ENCODE assay signal across 9 cellular contexts in the genomic region with DNA sequence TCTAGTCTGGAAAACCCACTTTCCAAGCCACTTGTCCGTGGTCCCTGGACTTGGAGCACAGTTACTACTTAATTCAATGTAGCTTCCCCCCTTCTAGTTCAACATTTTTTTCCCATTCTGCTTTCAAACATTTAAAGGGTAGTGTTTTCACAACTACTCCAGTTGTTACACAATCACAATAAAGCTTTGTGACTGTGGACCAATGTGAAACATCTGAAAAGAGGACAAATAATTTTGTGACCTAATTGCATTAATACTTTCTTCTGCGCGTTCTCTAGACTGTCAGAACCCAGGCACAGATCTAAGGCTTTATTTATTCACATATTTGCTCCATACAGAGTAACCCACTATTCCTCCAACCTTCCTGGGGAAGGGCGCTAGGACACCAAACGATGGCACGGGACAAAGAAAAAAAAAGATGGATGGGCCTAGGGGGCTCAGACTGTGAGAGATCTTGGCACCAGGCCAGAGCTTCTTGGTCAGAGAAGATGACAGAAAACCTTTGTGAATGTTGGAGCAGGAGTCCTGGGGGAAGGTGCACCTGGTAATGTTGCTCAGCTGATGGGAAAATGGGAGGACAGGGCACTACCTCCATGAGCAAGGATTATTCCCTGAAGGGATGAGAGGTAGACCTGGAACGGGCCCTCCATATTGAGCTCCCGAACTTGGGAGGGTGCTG. TPM values are rescaled to one million over a fixed set of nuclear protein-coding genes. Genes with fewer than 3 reads are reported as not detected.
DNase-seq lines count a peak whose midpoint lies in the region; ATAC-seq and TF ChIP-seq lines count a peak whose summit lies in the region.
"Had no signal": no experiment of that assay in that cellular context is flagged by ENCODE, and none has a peak within 500 bp of the region (broad histone marks: within the 10 kb centered on the region; RNA-seq: fewer than 3 reads in every experiment).

No MANE protein-coding gene starts in this region.

- peak overlapping the region; percentile 70 to 86 (median 76) for H3K4me3 Mint-ChIP-seq in CD4-positive, CD25-positive, alpha-beta regulatory T cell
- H3K4me3 Mint-ChIP-seq in HFFc6 = peak overlapping the region; percentile 74
- H3K4me3 Mint-ChIP-seq in mesothelial cell of epicardium = peak overlapping the region; percentile 72

- no peak for TF ChIP-seq POLR2A in body of pancreas (IDR thresholded peaks at IDR 0.05)

- no peaks in the 10 kb centered on the region for H3K9me3 ChIP-seq in CD4-positive, CD25-positive, alpha-beta regulatory T cell (ENCODE audit: control insufficient read depth in 2 of 2, low read length in 2 of 2)
- H3K9me3 ChIP-seq in body of pancreas = no peaks in the 10 kb centered on the region

- H3K4me1 Mint-ChIP-seq in CD4-positive, CD25-positive, alpha-beta regulatory T cell = peaks cover 0 to 38% (median 21%) of the 10 kb centered on the region in 4 donors
- peaks cover 70% of the 10 kb centered on the region for H3K4me1 Mint-ChIP-seq in HFFc6 (ENCODE audit: low read depth)
- peaks cover 46% of the 10 kb centered on the region for H3K4me1 Mint-ChIP-seq in mesothelial cell of epicardium

- TF ChIP-seq CTCF in HFFc6 (IDR thresholded peaks at IDR 0.05) (no peak), body of pancreas (IDR thresholded peaks at IDR 0.05) (no peak), mesothelial cell of epicardium (IDR thresholded peaks at IDR 0.05; ENCODE audit: unreplicated experiment) (no peak)

- ATAC-seq in CD4-positive, CD25-positive, alpha-beta regulatory T cell (ENCODE audit: low read depth in 2 of 2) = no peak
- ATAC-seq in body of pancreas = no peak
- no peak for ATAC-seq in HG02970 (IDR thresholded peaks at IDR 0.05; ENCODE audit: low FRiP score, unreplicated experiment)

- peak overlapping the region in 1 of 3 donors; percentile 89 for H3K27ac Mint-ChIP-seq in CD4-positive, CD25-positive, alpha-beta regulatory T cell
- H3K27ac Mint-ChIP-seq in HFFc6 (peak overlapping the region; percentile 36), mesothelial cell of epicardium (no peak overlapping the region)

- no peaks in the 10 kb centered on the region for H3K36me3 ChIP-seq in CD4-positive, CD25-positive, alpha-beta regulatory T cell (ENCODE audit: control insufficient read depth, insufficient read depth, low read length)
- H3K36me3 ChIP-seq in body of pancreas (replicated peaks in 1 of 2; ENCODE audit: insufficient read depth in 1 of 2, low read depth in 2 of 2) = no peaks in the 10 kb centered on the region

- peaks cover 18% of the 10 kb centered on the region for H3K4me1 ChIP-seq in CD4-positive, CD25-positive, alpha-beta regulatory T cell (ENCODE audit: control insufficient read depth, insufficient read depth, low read length, poor library complexity, severe bottlenecking)
- peaks cover 51% of the 10 kb centered on the region for H3K4me1 ChIP-seq in body of pancreas

- intact Hi-C loops in body of pancreas (cut with DNase I) = loop anchor here (5.0 kb wide), 1 partner anchor 144 kb away; no protein-coding TSS in a partner anchor

- no peak for DNase-seq in CD4-positive, CD25-positive, alpha-beta regulatory T cell
- DNase-seq in HFFc6 (no peak), body of pancreas (no peak), mesothelial cell of epicardium (ENCODE audit: low spot score in 2 of 2, unreplicated experiment in 2 of 2) (no peak), SW 1271 (lab: John Stamatoyannopoulos, UW) (no peak), COLO829 (ENCODE audit: low spot score) (no peak), activated gamma-delta T cell (lab: John Stamatoyannopoulos, UW) (no peak)

- peaks cover 0 to 3% (median 0%) of the 10 kb centered on the region in 7 donors for H3K9me3 Mint-ChIP-seq in CD4-positive, CD25-positive, alpha-beta regulatory T cell
- no peaks in the 10 kb centered on the region for H3K9me3 Mint-ChIP-seq in HFFc6
- no peaks in the 10 kb centered on the region for H3K9me3 Mint-ChIP-seq in mesothelial cell of epicardium

- H3K27me3 Mint-ChIP-seq in CD4-positive, CD25-positive, alpha-beta regulatory T cell = peaks cover 42% of the 10 kb centered on the region
- H3K27me3 Mint-ChIP-seq in HFFc6 (ENCODE audit: insufficient read depth) (no peaks in the 10 kb centered on the region; the same call in 1 of the 2 replicates), mesothelial cell of epicardium (ENCODE audit: low read depth) (no peaks in the 10 kb centered on the region)

- no peak overlapping the region for H3K4me3 ChIP-seq in CD4-positive, CD25-positive, alpha-beta regulatory T cell (ENCODE audit: low read depth, low read length)
- H3K4me3 ChIP-seq in body of pancreas = no peak overlapping the region

- peaks cover 3% of the 10 kb centered on the region for H3K36me3 Mint-ChIP-seq in CD4-positive, CD25-positive, alpha-beta regulatory T cell
- H3K36me3 Mint-ChIP-seq in HFFc6 (ENCODE audit: low read depth) (no peaks in the 10 kb centered on the region), mesothelial cell of epicardium (no peaks in the 10 kb centered on the region)

- 75% methylated on average over 8 of the region's 8 CpGs for WGBS in body of pancreas, 2 donors

- peaks cover 4% of the 10 kb centered on the region for H3K27me3 ChIP-seq in CD4-positive, CD25-positive, alpha-beta regulatory T cell (ENCODE audit: control insufficient read depth, insufficient read depth, low read length)
- H3K27me3 ChIP-seq in body of pancreas = no peaks in the 10 kb centered on the region

- H3K27ac ChIP-seq in CD4-positive, CD25-positive, alpha-beta regulatory T cell (ENCODE audit: insufficient read depth, low read length, poor library complexity, severe bottlenecking) = no peak overlapping the region
- peak overlapping the region; percentile 19 to 78 (median 66) for H3K27ac ChIP-seq in body of pancreas
- H3K27ac ChIP-seq: KMS-11 had no signal

RNA-seq across cellular contexts. Expression of a gene that starts 1.3 kb away (rescaled TPM):
- 15.4 TPM for total RNA-seq in CD4-positive, CD25-positive, alpha-beta regulatory T cell
- polyA plus RNA-seq in CD4-positive, CD25-positive, alpha-beta regulatory T cell = under 1 TPM; 0.24 to 0.59 (median 0.38) TPM
- 100 to 1,000 TPM in 2 of 6 experiments, 10 to 100 TPM in 4; 75.5 to 113 (median 81.1) TPM for total RNA-seq in HFFc6 (2021; fragmentation: NEBNext Ultra II Directional; extraction: Animal tissue kit (Norgen Biotek cat#: 25700))
- 1 to 10 TPM; 7.3 to 9.9 TPM for total RNA-seq in body of pancreas
- total RNA-seq in mesothelial cell of epicardium = 33.5 to 36.8 TPM (median 34.4 TPM) in 3 replicates
